10 cellular contexts compared by ENCODE assay signal in the genomic region with DNA sequence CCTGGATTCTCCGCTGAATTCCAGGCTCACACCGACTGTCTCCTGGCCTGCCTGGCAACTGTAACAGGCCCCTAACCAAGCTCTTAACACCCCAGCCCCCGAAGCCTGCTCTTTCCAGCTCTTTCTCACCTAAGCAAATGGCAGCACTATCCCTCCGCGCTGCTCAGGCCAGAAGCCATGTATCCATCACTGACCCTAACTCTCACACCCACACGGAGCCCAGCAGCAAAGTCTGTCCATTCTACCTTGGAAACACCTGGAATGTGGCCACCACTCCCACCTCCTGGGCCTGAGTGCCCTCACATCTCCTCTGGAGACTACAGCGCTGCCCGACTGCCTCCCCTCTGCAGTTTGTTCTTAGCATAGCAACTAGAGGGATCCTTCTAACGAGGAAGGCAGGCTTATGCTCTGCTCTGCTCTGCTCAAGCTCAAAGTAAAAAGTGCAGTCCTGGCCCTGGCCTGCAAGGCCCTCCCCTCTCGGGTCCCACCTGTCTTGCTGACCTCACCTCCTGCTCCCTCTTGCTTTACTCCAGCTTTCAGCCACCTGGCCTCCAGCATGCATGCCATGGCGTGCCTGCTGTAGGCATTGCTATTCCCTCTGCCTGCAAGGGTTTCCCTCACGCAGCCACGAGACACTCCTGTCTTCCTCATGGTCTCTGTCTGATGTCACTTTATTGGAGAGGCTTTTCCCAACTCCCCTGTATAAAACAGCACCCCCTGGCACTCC. TPM values are rescaled to one million over a fixed set of nuclear protein-coding genes. Genes with fewer than 3 reads are reported as not detected.
DNase-seq lines count a peak whose midpoint lies in the region; ATAC-seq, FAIRE-seq and TF ChIP-seq lines count a peak whose summit lies in the region.
"Had no signal": no experiment of that assay in that cellular context is flagged by ENCODE, and none has a peak within 500 bp of the region (broad histone marks: within the 10 kb centered on the region; RNA-seq: fewer than 3 reads in every experiment).

No MANE protein-coding gene starts in this region.

- no peaks in the 10 kb centered on the region for H3K9me3 ChIP-seq in small intestine (ENCODE audit: control insufficient read depth, low read depth)

- H3K27ac Mint-ChIP-seq in stimulated activated effector memory CD8-positive, alpha-beta T cell treated with anti-CD3 and anti-CD28 coated beads, Interleukin-12 subunit alpha, Interleukin-12 subunit beta, amount 100 ng/mL, for 72 hours: peak overlapping the region; percentile 13

- H3K4me3 Mint-ChIP-seq in stimulated activated effector memory CD8-positive, alpha-beta T cell treated with anti-CD3 and anti-CD28 coated beads, Interleukin-12 subunit alpha, Interleukin-12 subunit beta, amount 100 ng/mL, for 72 hours: no peak overlapping the region

- H3K9me3 Mint-ChIP-seq in stimulated activated effector memory CD8-positive, alpha-beta T cell treated with anti-CD3 and anti-CD28 coated beads, Interleukin-12 subunit alpha, Interleukin-12 subunit beta, amount 100 ng/mL, for 72 hours: no peaks in the 10 kb centered on the region

- H3K27ac ChIP-seq in small intestine (ENCODE audit: low read depth in 1 of 2, low read length in 1 of 2): no peak overlapping the region
- H3K27ac ChIP-seq: VCaP had no signal

- no peak for FAIRE-seq in small intestine (lab: Jason Lieb, UNC)

- no peak for ATAC-seq in stimulated activated effector memory CD8-positive, alpha-beta T cell treated with anti-CD3 and anti-CD28 coated beads, Interleukin-12 subunit alpha, Interleukin-12 subunit beta, amount 100 ng/mL, for 72 hours

- H3K27me3 ChIP-seq in small intestine (ENCODE audit: control insufficient read depth in 2 of 2, insufficient read depth in 2 of 2, low read length in 2 of 2): no peaks in the 10 kb centered on the region

- DNase-seq in activated CD4-positive, CD25-positive, alpha-beta regulatory T cell treated with anti-CD3 and anti-CD28 coated beads, Interleukin-2, amount 50 U/mL, for 72 hours: peak; percentile 16
- no peak for DNase-seq in activated CD4-positive, CD25-positive, alpha-beta regulatory T cell (lab: John Stamatoyannopoulos, UW)
- DNase-seq in NCI-H69 (lab: John Stamatoyannopoulos, UW) (peak; percentile 10), epithelial cell of esophagus (ENCODE audit: low read depth) (peak; percentile 90), nucleus accumbens (lab: John Stamatoyannopoulos, UW) (no peak), small intestine (no peak)
- no peak for DNase-seq in stimulated activated effector memory CD8-positive, alpha-beta T cell treated with anti-CD3 and anti-CD28 coated beads, Interleukin-12 subunit alpha, Interleukin-12 subunit beta, amount 100 ng/mL, for 72 hours (ENCODE audit: low spot score in 2 of 2)
- no peak for DNase-seq in activated naive CD4-positive, alpha-beta T cell treated with anti-CD3 and anti-CD28 coated beads, Interleukin-2, amount 50 U/mL, for 16 hours
- DNase-seq: NCI-H345 had no signal

- TF ChIP-seq CTCF in epithelial cell of esophagus (IDR thresholded peaks at IDR 0.05; ENCODE audit: insufficient read depth, low read depth, low read length, missing control alignments): peak; percentile 25

- 60 to 77% (median 73%) methylated on average over 13 of the region's 13 CpGs for WGBS in small intestine, 3 donors

- H3K4me3 ChIP-seq in epithelial cell of esophagus (ENCODE audit: low read length): no peak overlapping the region
- H3K4me3 ChIP-seq in small intestine (ENCODE audit: low read depth in 1 of 2, low read length in 2 of 2): no peak overlapping the region

- peaks cover 5% of the 10 kb centered on the region for H3K36me3 Mint-ChIP-seq in stimulated activated effector memory CD8-positive, alpha-beta T cell treated with anti-CD3 and anti-CD28 coated beads, Interleukin-12 subunit alpha, Interleukin-12 subunit beta, amount 100 ng/mL, for 72 hours

- peaks cover 10% of the 10 kb centered on the region for H3K4me1 Mint-ChIP-seq in stimulated activated effector memory CD8-positive, alpha-beta T cell treated with anti-CD3 and anti-CD28 coated beads, Interleukin-12 subunit alpha, Interleukin-12 subunit beta, amount 100 ng/mL, for 72 hours

- H3K4me1 ChIP-seq in small intestine (ENCODE audit: control insufficient read depth in 2 of 2, insufficient read depth in 1 of 2, low read depth in 1 of 2, low read length in 1 of 2): peaks cover 2 to 4% of the 10 kb centered on the region in 2 donors

- H3K36me3 ChIP-seq in small intestine (ENCODE audit: control insufficient read depth in 2 of 2, insufficient read depth in 2 of 2, low read length in 2 of 2): no peaks in the 10 kb centered on the region

RNA-seq across cellular contexts. Expression of gene FEM1B, which starts 27.2 kb away (rescaled TPM):
- 10 to 100 TPM; 11.3 to 14.9 (median 12.3) TPM for polyA plus RNA-seq in small intestine

Comparison
In these comparisons a context has a peak if more than half of its experiments do, and no peak if none do; other contexts are left out.
1. DNase-seq: peak in activated CD4-positive, CD25-positive, alpha-beta regulatory T cell treated with anti-CD3 and anti-CD28 coated beads, Interleukin-2, amount 50 U/mL, for 72 hours (single experiment), NCI-H69 (single experiment) and epithelial cell of esophagus (single experiment); none in activated CD4-positive, CD25-positive, alpha-beta regulatory T cell (0 of 4), stimulated activated effector memory CD8-positive, alpha-beta T cell treated with anti-CD3 and anti-CD28 coated beads, Interleukin-12 subunit alpha, Interleukin-12 subunit beta, amount 100 ng/mL, for 72 hours (0 of 2), nucleus accumbens (0 of 56), activated naive CD4-positive, alpha-beta T cell treated with anti-CD3 and anti-CD28 coated beads, Interleukin-2, amount 50 U/mL, for 16 hours (single experiment) and small intestine (single experiment).